ENCODE assay signal across 1 cellular context in genomic region chr6:63565058-63565726, GRCh38.
A peak's percentile ranks its signal among the peaks of the same experiment; 100 is the strongest.
TF ChIP-seq lines count a peak whose summit lies in the region.

No MANE protein-coding gene starts in this region.

TF ChIP-seq in HepG2, 621 proteins besides CTCF, POLR2A, EP300 and RAD21 (continued from another document and continues in another):
- no peak for TF ChIP-seq PREB (CRISPR knock-in tag; IDR thresholded peaks at IDR 0.05)
- TF ChIP-seq MAFF (IDR thresholded peaks at IDR 0.05; ENCODE audit: low read depth, low read length): peak; percentile 95
- no peak for TF ChIP-seq NFKB2 (CRISPR knock-in tag; IDR thresholded peaks at IDR 0.05; ENCODE audit: borderline replicate concordance)
- TF ChIP-seq UBTF (CRISPR knock-in tag; IDR thresholded peaks at IDR 0.05): no peak
- peak; percentile 54; the same call in 1 of the 2 replicates for TF ChIP-seq SOX13 (IDR thresholded peaks at IDR 0.05)
- peak in 1 of 2 experiments; percentile 90; a peak in 2 of 4 replicates for TF ChIP-seq SOX13 (CRISPR knock-in tag; conservative IDR thresholded peaks at IDR 0.05 in 1 of 2, IDR thresholded peaks at IDR 0.05 in 1 of 2)
- no peak for TF ChIP-seq ADNP (CRISPR knock-in tag; IDR thresholded peaks at IDR 0.05)
- no peak for TF ChIP-seq ZNF513 (CRISPR knock-in tag; conservative IDR thresholded peaks at IDR 0.05)
- TF ChIP-seq BRF2 (CRISPR knock-in tag; IDR thresholded peaks at IDR 0.05): no peak
- TF ChIP-seq EED (CRISPR knock-in tag; IDR thresholded peaks at IDR 0.05): no peak
- no peak for TF ChIP-seq RAD51 (IDR thresholded peaks at IDR 0.05; ENCODE audit: borderline replicate concordance)
- no peak for TF ChIP-seq MNT (IDR thresholded peaks at IDR 0.05)
- no peak for TF ChIP-seq KDM2A (CRISPR knock-in tag; IDR thresholded peaks at IDR 0.05; ENCODE audit: borderline replicate concordance, low read depth)
- peak; percentile 30 for TF ChIP-seq SMC3 (IDR thresholded peaks at IDR 0.05; ENCODE audit: low read length)
- TF ChIP-seq MTF2 (CRISPR knock-in tag; IDR thresholded peaks at IDR 0.05; ENCODE audit: borderline replicate concordance): no peak
- peak; percentile 87 for TF ChIP-seq FOXA3 (CRISPR knock-in tag; IDR thresholded peaks at IDR 0.05)
- TF ChIP-seq ZNF775 (CRISPR knock-in tag; IDR thresholded peaks at IDR 0.05; ENCODE audit: borderline replicate concordance): no peak
- TF ChIP-seq ZMAT5 (CRISPR knock-in tag; IDR thresholded peaks at IDR 0.05; ENCODE audit: borderline replicate concordance, low read depth): no peak
- no peak for TF ChIP-seq PBX2 (CRISPR knock-in tag; IDR thresholded peaks at IDR 0.05)
- no peak for TF ChIP-seq CREBL2 (CRISPR knock-in tag; IDR thresholded peaks at IDR 0.05; ENCODE audit: borderline replicate concordance)
- TF ChIP-seq TEAD3 (CRISPR knock-in tag; optimal IDR thresholded peaks at IDR 0.05; ENCODE audit: borderline replicate concordance): peak; percentile 70
- TF ChIP-seq ZNF230 (CRISPR knock-in tag; IDR thresholded peaks at IDR 0.05): no peak
- TF ChIP-seq ZNF367 (CRISPR knock-in tag; IDR thresholded peaks at IDR 0.05; ENCODE audit: borderline replicate concordance): no peak
- no peak for TF ChIP-seq GMEB2 (CRISPR knock-in tag; IDR thresholded peaks at IDR 0.05; ENCODE audit: low read depth)
- peak; percentile 58 for TF ChIP-seq IKZF5 (CRISPR knock-in tag; IDR thresholded peaks at IDR 0.05)
- TF ChIP-seq EHMT2 (IDR thresholded peaks at IDR 0.05; ENCODE audit: borderline replicate concordance, low read depth, low read length): no peak
- TF ChIP-seq SMYD3 (CRISPR knock-in tag; IDR thresholded peaks at IDR 0.05): no peak
- TF ChIP-seq SRSF9 (IDR thresholded peaks at IDR 0.05; ENCODE audit: borderline replicate concordance, insufficient read depth, low read depth, low read length, poor library complexity, severe bottlenecking): no peak
- TF ChIP-seq ZNF598 (CRISPR knock-in tag; IDR thresholded peaks at IDR 0.05; ENCODE audit: borderline replicate concordance): no peak
- no peak for TF ChIP-seq SRSF1 (optimal IDR thresholded peaks at IDR 0.05; ENCODE audit: low read depth, low read length)
- TF ChIP-seq AHR (CRISPR knock-in tag; IDR thresholded peaks at IDR 0.05): no peak
- no peak for TF ChIP-seq ZNF703 (CRISPR knock-in tag; IDR thresholded peaks at IDR 0.05; ENCODE audit: borderline replicate concordance)
- no peak for TF ChIP-seq RNF219 (CRISPR knock-in tag; IDR thresholded peaks at IDR 0.05)
- TF ChIP-seq ZNF142 (CRISPR knock-in tag; IDR thresholded peaks at IDR 0.05): no peak
- TF ChIP-seq ZNF124 (CRISPR knock-in tag; IDR thresholded peaks at IDR 0.05): no peak
- no peak for TF ChIP-seq ZFYVE20 (CRISPR knock-in tag; IDR thresholded peaks at IDR 0.05; ENCODE audit: borderline replicate concordance, low read depth)
- TF ChIP-seq ZNF614 (CRISPR knock-in tag; IDR thresholded peaks at IDR 0.05; ENCODE audit: borderline replicate concordance): peak; percentile 79; the same call in 1 of the 2 replicates
